ENCODE assay signal across 1 cellular context in genomic region chr2:151409601-151410484, GRCh38.
TF ChIP-seq lines count a peak whose summit lies in the region.

TSS of gene RIF1 (plus strand) at chr2:151409902. CDS start at chr2:151410424, 522 bp downstream.

TF ChIP-seq in K562, 482 proteins besides CTCF, POLR2A, EP300 and RAD21 (continued from another document and continues in another):
- TF ChIP-seq ZNF318 (IDR thresholded peaks at IDR 0.05; ENCODE audit: borderline replicate concordance in 1 of 2, low read depth in 1 of 2) (no peak), ZC3H8 (IDR thresholded peaks at IDR 0.05) (no peak), KHSRP (IDR thresholded peaks at IDR 0.05) (no peak), ZBTB5 (IDR thresholded peaks at IDR 0.05) (no peak), NCOA1 (IDR thresholded peaks at IDR 0.05; ENCODE audit: low read depth) (no peak; the same call in 1 of the 2 replicates), ZNF184 (CRISPR knock-in tag; IDR thresholded peaks at IDR 0.05) (no peak), ZNF143 (CRISPR knock-in tag; IDR thresholded peaks at IDR 0.05) (peak; percentile 58; the same call in 1 of the 2 replicates), NR2F6 (CRISPR knock-in tag; IDR thresholded peaks at IDR 0.05) (no peak), CBFA2T2 (conservative IDR thresholded peaks at IDR 0.05) (no peak), TCF15 (CRISPR knock-in tag; IDR thresholded peaks at IDR 0.05) (no peak), ARHGAP35 (IDR thresholded peaks at IDR 0.05; ENCODE audit: partially characterized antibody) (no peak), ZNF76 (CRISPR knock-in tag; IDR thresholded peaks at IDR 0.05; ENCODE audit: borderline replicate concordance) (0 out of 2 replicates have a peak, but pooled peaks have one; percentile 21), DPF2 (IDR thresholded peaks at IDR 0.05) (peak; percentile 93), GMEB1 (CRISPR knock-in tag; IDR thresholded peaks at IDR 0.05) (peak; percentile 59), ZNF696 (CRISPR knock-in tag; conservative IDR thresholded peaks at IDR 0.05) (no peak), CHCHD3 (CRISPR knock-in tag; IDR thresholded peaks at IDR 0.05) (no peak), THRA (IDR thresholded peaks at IDR 0.05) (no peak), NFE2 (IDR thresholded peaks at IDR 0.05; ENCODE audit: low read depth) (peak; percentile 63; the same call in 1 of the 2 replicates), NCOR1 (IDR thresholded peaks at IDR 0.05) (peak; percentile 51; the same call in 1 of the 2 replicates), ZNF217 (CRISPR knock-in tag; IDR thresholded peaks at IDR 0.05) (peak; percentile 67; the same call in 1 of the 2 replicates), BRD4 (IDR thresholded peaks at IDR 0.05) (peak; percentile 90), SIN3A (IDR thresholded peaks at IDR 0.05; ENCODE audit: borderline replicate concordance in 2 of 2, control insufficient read depth in 1 of 2, low read depth in 2 of 2, low read length in 2 of 2) (peak; percentile 95 to 98), E4F1 (CRISPR knock-in tag; IDR thresholded peaks at IDR 0.05; ENCODE audit: borderline replicate concordance) (no peak), ZNF3 (CRISPR knock-in tag; IDR thresholded peaks at IDR 0.05) (no peak), ZNF311 (CRISPR knock-in tag; IDR thresholded peaks at IDR 0.05) (no peak), ZNF75A (CRISPR knock-in tag; IDR thresholded peaks at IDR 0.05) (no peak), ZNF830 (CRISPR knock-in tag; IDR thresholded peaks at IDR 0.05) (no peak), ELK3 (CRISPR knock-in tag; IDR thresholded peaks at IDR 0.05) (no peak), KLF13 (tag; IDR thresholded peaks at IDR 0.05; ENCODE audit: borderline replicate concordance, low read depth) (peak; percentile 97), PRPF4 (IDR thresholded peaks at IDR 0.05; ENCODE audit: insufficient read depth, low read depth, low read length, poor library complexity, severe bottlenecking) (peak; percentile 71), ZNF780A (CRISPR knock-in tag; IDR thresholded peaks at IDR 0.05) (no peak), PURB (CRISPR knock-in tag; IDR thresholded peaks at IDR 0.05; ENCODE audit: low read depth) (no peak), ZNF408 (CRISPR knock-in tag; IDR thresholded peaks at IDR 0.05; ENCODE audit: low read depth) (no peak), NRF1 (conservative IDR thresholded peaks at IDR 0.05 in 1 of 2, IDR thresholded peaks at IDR 0.05 in 1 of 2) (peak; percentile 79 to 84), PREB (CRISPR knock-in tag; IDR thresholded peaks at IDR 0.05) (no peak), ZNF785 (CRISPR knock-in tag; IDR thresholded peaks at IDR 0.05) (no peak), ID3 (CRISPR knock-in tag; IDR thresholded peaks at IDR 0.05) (no peak), ID3 (tag; IDR thresholded peaks at IDR 0.05) (no peak), ZNF263 (CRISPR knock-in tag; IDR thresholded peaks at IDR 0.05; ENCODE audit: borderline replicate concordance) (peak; percentile 51; the same call in 1 of the 2 replicates), TAF15 (IDR thresholded peaks at IDR 0.05; ENCODE audit: low read depth, low read length) (no peak), ZNF431 (CRISPR knock-in tag; IDR thresholded peaks at IDR 0.05) (peak; percentile 82), SOX6 (IDR thresholded peaks at IDR 0.05) (no peak; the same call in none of the 2 replicates), ZNF77 (CRISPR knock-in tag; IDR thresholded peaks at IDR 0.05) (no peak), MAFF (IDR thresholded peaks at IDR 0.05; ENCODE audit: low read length) (no peak), LARP7 (IDR thresholded peaks at IDR 0.05) (peak; percentile 7; the same call in 1 of the 2 replicates), MITF (IDR thresholded peaks at IDR 0.05) (peak; percentile 51; the same call in 1 of the 2 replicates)
